In genomic region chr2:10303634-10304378, GRCh38 we compare ENCODE assay signal across 8 cellular contexts. TPM values are rescaled to one million over a fixed set of nuclear protein-coding genes. Genes with fewer than 3 reads are reported as not detected.
DNase-seq lines count a peak whose midpoint lies in the region; ATAC-seq, FAIRE-seq and TF ChIP-seq lines count a peak whose summit lies in the region.

No MANE protein-coding gene starts in this region.

- peaks cover 69% of the 10 kb centered on the region for H3K4me1 Mint-ChIP-seq in activated naive CD4-positive, alpha-beta T cell treated with anti-CD3 and anti-CD28 coated beads for 36 hours (ENCODE audit: low read depth)

- peak overlapping the region; percentile 74 for H3K4me3 ChIP-seq in OCI-LY7 (ENCODE audit: low read depth, low read length, poor library complexity, severe bottlenecking)

- BruUV-seq in OCI-LY7 (replicated peaks; lab: Mats Ljungman, UMichigan): no TSS peak

- DNase-seq in COLO668 (lab: John Stamatoyannopoulos, UW; ENCODE audit: unreplicated experiment) (peak; percentile 48), H54 (ENCODE audit: insufficient read length, low spot score) (peak; percentile 57), OCI-LY7 (ENCODE audit: low spot score) (peak; percentile 59), globus pallidus (ENCODE audit: low spot score) (peak; percentile 48), nucleus accumbens (lab: John Stamatoyannopoulos, UW) (peak in 33 of 56 donors; percentile 8 to 67 (median 27)), GM12892 (ENCODE audit: insufficient read length) (no peak)
- DNase-seq in activated naive CD4-positive, alpha-beta T cell treated with anti-CD3 and anti-CD28 coated beads for 36 hours: peak; percentile 54

- no peak overlapping the region; the same call in 1 of the 2 replicates for H2AFZ ChIP-seq in OCI-LY7 (ENCODE audit: low read length)

- no peaks in the 10 kb centered on the region for H3K9me2 ChIP-seq in OCI-LY7 (ENCODE audit: insufficient read depth, low read length)

- no peak for ATAC-seq in HG02678 (IDR thresholded peaks at IDR 0.05; ENCODE audit: unreplicated experiment)

- peak overlapping the region; percentile 99 for H3K4me3 Mint-ChIP-seq in activated naive CD4-positive, alpha-beta T cell treated with anti-CD3 and anti-CD28 coated beads for 36 hours

- TF ChIP-seq CTCF in OCI-LY7 (conservative IDR thresholded peaks at IDR 0.05; ENCODE audit: low read length): peak; percentile 50

- H3K27me3 Mint-ChIP-seq in activated naive CD4-positive, alpha-beta T cell treated with anti-CD3 and anti-CD28 coated beads for 36 hours (ENCODE audit: low read depth): no peaks in the 10 kb centered on the region

- 0 out of 2 replicates have a peak, but pooled peaks cover 2% of the 10 kb centered on the region for H3K9me3 ChIP-seq in OCI-LY7 (ENCODE audit: low read length)

- no peaks in the 10 kb centered on the region for H3K36me3 ChIP-seq in OCI-LY7 (ENCODE audit: insufficient read depth, low read length)

- H3K9me3 Mint-ChIP-seq in activated naive CD4-positive, alpha-beta T cell treated with anti-CD3 and anti-CD28 coated beads for 36 hours: no peaks in the 10 kb centered on the region

- CTCF ChIA-PET in OCI-LY7 (lab: Charles Lee; ENCODE audit: unreplicated experiment): interaction anchor here (0.6 to 1.9 kb wide), 3 partner anchors 15 to 104 kb away, joined by 3 to 6 read pairs (median 3); no protein-coding TSS in a partner anchor
- CTCF ChIA-PET in activated naive CD4-positive, alpha-beta T cell treated with anti-CD3 and anti-CD28 coated beads for 36 hours (lab: Charles Lee): interaction anchor here (0.7 to 11.4 kb wide), 10 partner anchors 20 to 131 kb away, joined by 3 to 125 read pairs (median 3); no protein-coding TSS in a partner anchor

- POLR2A ChIA-PET in OCI-LY7 (lab: Charles Lee): interaction anchor here (0.6 to 3.6 kb wide), 6 partner anchors 10 to 88 kb away, joined by 3 to 13 read pairs (median 3); no protein-coding TSS in a partner anchor

- no peaks in the 10 kb centered on the region for H3K79me2 ChIP-seq in OCI-LY7 (ENCODE audit: insufficient read depth, low read depth, low read length)

- FAIRE-seq in H54 (lab: Jason Lieb, UNC): no peak
- FAIRE-seq in GM12892 (lab: Jason Lieb, UNC): no peak

- H3K27ac ChIP-seq in OCI-LY7 (ENCODE audit: low read depth, low read length, poor library complexity, severe bottlenecking): no peak overlapping the region

- peaks cover 14% of the 10 kb centered on the region; the same call in 1 of the 2 replicates for H4K20me1 ChIP-seq in OCI-LY7 (ENCODE audit: insufficient read depth, low read length)

- peak overlapping the region; percentile 82 for H3K4me2 ChIP-seq in OCI-LY7 (ENCODE audit: low read length)

- H3K4me1 ChIP-seq in OCI-LY7 (ENCODE audit: insufficient read depth, low read length, poor library complexity, severe bottlenecking): peaks cover 25% of the 10 kb centered on the region

- peaks cover 2% of the 10 kb centered on the region for H3K36me3 Mint-ChIP-seq in activated naive CD4-positive, alpha-beta T cell treated with anti-CD3 and anti-CD28 coated beads for 36 hours (ENCODE audit: low read depth)

- H3K27ac Mint-ChIP-seq in activated naive CD4-positive, alpha-beta T cell treated with anti-CD3 and anti-CD28 coated beads for 36 hours: peak overlapping the region; percentile 60

- intact Hi-C loops in OCI-LY7 (cut with micrococcal nuclease; ENCODE audit: unreplicated experiment): loop anchor here (1.0 to 2.0 kb wide), 2 partner anchors 21 to 74 kb away; no protein-coding TSS in a partner anchor
- intact Hi-C loops in activated naive CD4-positive, alpha-beta T cell treated with anti-CD3 and anti-CD28 coated beads for 36 hours (cut with micrococcal nuclease): loop anchor here (2.0 to 10.0 kb wide), 4 partner anchors 79 to 749 kb away; partner anchors contain the start of gene ADAM17

- TF ChIP-seq POLR2A in H54 (IDR thresholded peaks at IDR 0.05; ENCODE audit: low read depth, low read length) (no peak), GM12892 (IDR thresholded peaks at IDR 0.05; ENCODE audit: low read depth, low read length) (no peak)

RNA-seq across cellular contexts. Expression of gene HPCAL1, which starts 1.1 kb away (rescaled TPM):
- 9.1 and 9.7 TPM in 2 replicates for total RNA-seq in OCI-LY7 (2014; rRNA removed; shearing (Covaris generic))
- total RNA-seq in OCI-LY7 (2022): 7.2 and 9.2 TPM in 2 replicates
- 10 to 100 TPM; 71.4 to 73.8 TPM for total RNA-seq in activated naive CD4-positive, alpha-beta T cell treated with anti-CD3 and anti-CD28 coated beads for 36 hours
- 4.1 TPM for polyA plus RNA-seq in GM12892 (2012; ENCODE audit: missing spikeins)

Comparison
In these comparisons a context has a peak if more than half of its experiments do, and no peak if none do; other contexts are left out.
1. RNA of gene HPCAL1, which starts 1.1 kb away (total RNA-seq): 71.4 to 73.8 TPM in activated naive CD4-positive, alpha-beta T cell treated with anti-CD3 and anti-CD28 coated beads for 36 hours; 7.2 to 9.7 TPM in OCI-LY7; every median in the first group is over 4 times any median in the second.